In genomic region chr1:186183219-186183618, GRCh38 we compare ENCODE assay signal across 8 cellular contexts.
DNase-seq lines count a peak whose midpoint lies in the region; ATAC-seq, FAIRE-seq and TF ChIP-seq lines count a peak whose summit lies in the region.

No MANE protein-coding gene starts in this region.

- H3K4me3 ChIP-seq in fibroblast of pulmonary artery (replicated peaks; ENCODE audit: low read depth, low read length) = no peak overlapping the region

- FAIRE-seq in D721Med (lab: Jason Lieb, UNC) = no peak

- DNase-seq in ELR (ENCODE audit: low read depth) (peak; percentile 94), HT1080 (ENCODE audit: low read depth) (peak; percentile 83), fibroblast of pulmonary artery (ENCODE audit: low read depth) (peak; percentile 48), GM19238 (ENCODE audit: insufficient read length, low spot score) (no peak), D721Med (ENCODE audit: insufficient read length, low spot score) (no peak)
- no peak for DNase-seq in activated CD4-positive, alpha-beta T cell treated with anti-CD3 and anti-CD28 coated beads, Interleukin-2, amount 50 U/mL, for 4 hours

- ATAC-seq in GM21526 (IDR thresholded peaks at IDR 0.05; ENCODE audit: low FRiP score, unreplicated experiment) (peak; percentile 39), HG03025 (IDR thresholded peaks at IDR 0.05; ENCODE audit: low FRiP score, unreplicated experiment) (no peak)

- no peak for TF ChIP-seq CTCF in fibroblast of pulmonary artery (IDR thresholded peaks at IDR 0.05; ENCODE audit: low read length, missing control alignments)
- no peak for TF ChIP-seq CTCF in D721Med (IDR thresholded peaks at IDR 0.05; ENCODE audit: insufficient read depth, missing control alignments)

Comparison
In these comparisons a context has a peak if more than half of its experiments do, and no peak if none do; other contexts are left out.
1. DNase-seq: peak in ELR (single experiment), HT1080 (single experiment) and fibroblast of pulmonary artery (single experiment); none in GM19238 (single experiment), D721Med (single experiment) and activated CD4-positive, alpha-beta T cell treated with anti-CD3 and anti-CD28 coated beads, Interleukin-2, amount 50 U/mL, for 4 hours (0 of 2).